9 cellular contexts compared by ENCODE assay signal in the genomic region with DNA sequence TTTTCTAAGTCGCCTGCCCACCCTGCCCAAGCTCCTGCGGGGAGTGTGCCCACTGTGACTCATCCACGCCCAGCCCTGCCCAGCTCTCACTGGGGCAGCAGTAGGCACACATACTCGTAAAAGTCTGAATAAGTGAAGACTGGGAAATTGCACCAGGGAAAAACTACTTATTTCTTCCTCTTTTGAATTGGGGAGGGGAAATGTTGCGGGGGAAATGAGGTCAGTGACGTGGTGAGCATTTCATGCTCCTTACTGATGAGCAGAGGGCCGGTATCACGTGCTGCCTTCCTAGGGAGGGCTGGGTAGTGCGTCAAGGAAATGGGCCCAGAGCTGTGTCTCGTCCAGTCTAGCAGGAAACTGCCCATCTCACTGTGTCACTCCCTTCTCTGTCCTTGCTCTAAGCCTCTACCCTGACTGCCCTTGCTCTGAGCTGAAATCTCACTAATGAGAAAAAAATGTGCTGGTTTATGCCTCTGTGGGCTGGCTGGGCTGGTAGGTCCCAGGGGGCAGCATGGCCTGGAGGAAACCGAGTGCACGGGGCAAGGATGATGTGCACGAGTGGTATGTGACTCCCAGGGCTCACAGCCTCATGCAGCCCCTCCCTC. TPM values are rescaled to one million over a fixed set of nuclear protein-coding genes. Genes with fewer than 3 reads are reported as not detected.
DNase-seq lines count a peak whose midpoint lies in the region; ATAC-seq and TF ChIP-seq lines count a peak whose summit lies in the region.
"Had no signal": no experiment of that assay in that cellular context is flagged by ENCODE, and none has a peak within 500 bp of the region (broad histone marks: within the 10 kb centered on the region; RNA-seq: fewer than 3 reads in every experiment).

No MANE protein-coding gene starts in this region.

- no peak overlapping the region for H2BK5ac ChIP-seq in neuronal stem cell (ENCODE audit: low read length)

- H3K4me3 ChIP-seq in OCI-LY3 (ENCODE audit: low read length) = peak overlapping the region; percentile 58
- H3K4me3 ChIP-seq in neuronal stem cell (ENCODE audit: low read length in 2 of 2) = no peak overlapping the region

- no peak overlapping the region for H2BK120ac ChIP-seq in neuronal stem cell (ENCODE audit: low read depth, low read length)

- DNase-seq in SIG-M5 treated with dmso at 0.1 percent for 504 hours (lab: John Stamatoyannopoulos, UW; ENCODE audit: unreplicated experiment) (peak; percentile 86), SIG-M5 (lab: John Stamatoyannopoulos, UW) (no peak), dermis blood vessel endothelial cell (peak; percentile 63), neuronal stem cell (ENCODE audit: low spot score) (no peak), SW480 (ENCODE audit: low spot score) (no peak), SHP77 (lab: John Stamatoyannopoulos, UW) (no peak)

- no peak for TF ChIP-seq CTCF in OCI-LY3 (IDR thresholded peaks at IDR 0.05; ENCODE audit: low read depth, low read length)

- no peak overlapping the region for H3K18ac ChIP-seq in neuronal stem cell (ENCODE audit: low read length)

- H3K9ac ChIP-seq in OCI-LY3 (ENCODE audit: low read length) = peak overlapping the region; percentile 87
- H3K9ac ChIP-seq in neuronal stem cell (ENCODE audit: low read depth, low read length, poor library complexity) = no peak overlapping the region

- no CpG with 5 or more reads among the region's 13 CpGs for WGBS in neuronal stem cell (ENCODE audit: extremely low coverage in 2 of 2, insufficient read length in 2 of 2, insufficient replicate concordance in 1 of 2), 2 donors

- H3K9me3 ChIP-seq in OCI-LY3 (ENCODE audit: insufficient read depth, low read length) (no peaks in the 10 kb centered on the region), neuronal stem cell (replicated peaks in 1 of 2; ENCODE audit: control insufficient read depth in 2 of 2, insufficient read depth in 1 of 2, low read depth in 1 of 2, low read length in 2 of 2) (peaks cover 0 to 4% of the 10 kb centered on the region in 2 donors)

- H3K23ac ChIP-seq in neuronal stem cell (ENCODE audit: low read depth, low read length, poor library complexity) = peak overlapping the region; percentile 80

- H2AFZ ChIP-seq in OCI-LY3 (ENCODE audit: low read depth, low read length) (no peak overlapping the region), neuronal stem cell (ENCODE audit: low read length) (no peak overlapping the region)

- H4K91ac ChIP-seq in neuronal stem cell (ENCODE audit: low read depth, low read length, poor library complexity) = no peak overlapping the region

- H2BK12ac ChIP-seq in neuronal stem cell (ENCODE audit: low read length) = peak overlapping the region; percentile 14

- H3K4me2 ChIP-seq in OCI-LY3 (ENCODE audit: low read length) (peak overlapping the region; percentile 81), neuronal stem cell (ENCODE audit: insufficient read depth, low read length, poor library complexity, severe bottlenecking) (no peak overlapping the region)

- H4K8ac ChIP-seq in neuronal stem cell (ENCODE audit: low read depth, low read length) = no peak overlapping the region

- H2AK5ac ChIP-seq in neuronal stem cell (ENCODE audit: low read depth, low read length) = peak overlapping the region; percentile 36

- H3K79me1 ChIP-seq in neuronal stem cell (ENCODE audit: low read depth, low read length) = no peaks in the 10 kb centered on the region

- H3K27ac ChIP-seq in OCI-LY3 (ENCODE audit: low read length) = peak overlapping the region; percentile 100
- H3K27ac ChIP-seq in neuronal stem cell (replicated peaks; ENCODE audit: low read length) = no peak overlapping the region
- H3K27ac ChIP-seq: 22Rv1 had no signal

- H3K36me3 ChIP-seq in OCI-LY3 (replicated peaks; ENCODE audit: low read depth, low read length) (no peaks in the 10 kb centered on the region), neuronal stem cell (replicated peaks in 1 of 2; ENCODE audit: control insufficient read depth in 2 of 2, insufficient read depth in 2 of 2, low read length in 2 of 2) (no peaks in the 10 kb centered on the region)

- H3K14ac ChIP-seq in neuronal stem cell (ENCODE audit: low read length) = no peak overlapping the region

- no peaks in the 10 kb centered on the region for H3K79me2 ChIP-seq in OCI-LY3 (ENCODE audit: low read length)

- ATAC-seq in HG02678 (IDR thresholded peaks at IDR 0.05; ENCODE audit: unreplicated experiment) = no peak

- no peak overlapping the region for H3K4ac ChIP-seq in neuronal stem cell (ENCODE audit: low read length)

- peak overlapping the region; percentile 62 for H2BK15ac ChIP-seq in neuronal stem cell (ENCODE audit: low read length)

- no peaks in the 10 kb centered on the region for H3K27me3 ChIP-seq in OCI-LY3 (ENCODE audit: low read depth, low read length)
- peaks cover 0 to 7% (median 0%) of the 10 kb centered on the region in 3 experiments for H3K27me3 ChIP-seq in neuronal stem cell (ENCODE audit: control insufficient read depth in 3 of 3, insufficient read depth in 3 of 3, low read depth in 1 of 3, low read length in 3 of 3)

- H4K20me1 ChIP-seq in OCI-LY3 (ENCODE audit: insufficient read depth, low read length) = no peaks in the 10 kb centered on the region

- peaks cover 91% of the 10 kb centered on the region for H3K4me1 ChIP-seq in OCI-LY3 (ENCODE audit: low read length)
- H3K4me1 ChIP-seq in neuronal stem cell (ENCODE audit: control insufficient read depth in 2 of 2, insufficient read depth in 1 of 2, low read depth in 1 of 2, low read length in 2 of 2) = peaks cover 4 to 7% of the 10 kb centered on the region in 2 donors

RNA-seq across cellular contexts. Expression of a gene that starts 13.5 kb away (rescaled TPM):
- 81.3 and 98.3 TPM in 2 replicates for total RNA-seq in dermis blood vessel endothelial cell
- 0.73 TPM for polyA plus RNA-seq in neuronal stem cell (2013, experiment 1 of 2)
- 0.68 TPM for polyA plus RNA-seq in neuronal stem cell (2013, experiment 2 of 2)

Comparison
In these comparisons a context has a peak if more than half of its experiments do, and no peak if none do; other contexts are left out.
1. DNase-seq: peak in SIG-M5 treated with dmso at 0.1 percent for 504 hours (single experiment) and dermis blood vessel endothelial cell (single experiment); none in SIG-M5 (single experiment), neuronal stem cell (single experiment), SW480 (single experiment) and SHP77 (0 of 2).